ENCODE assay signal across 9 cellular contexts in the genomic region with DNA sequence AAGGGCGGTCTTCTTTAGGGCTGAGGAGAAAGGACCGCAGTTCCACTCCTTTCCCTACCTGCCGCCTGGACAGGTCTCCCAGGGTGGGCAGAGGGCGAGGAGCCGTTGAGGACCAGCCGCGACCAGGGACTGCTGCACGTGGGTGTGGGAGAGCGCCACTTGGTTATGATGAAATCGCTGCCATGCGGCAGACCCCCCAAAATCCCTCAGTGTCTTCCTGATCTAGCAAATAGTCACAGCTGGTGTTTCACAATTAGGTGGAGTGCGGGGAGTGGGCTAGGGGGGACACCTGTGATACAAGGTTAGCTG. TPM values are rescaled to one million over a fixed set of nuclear protein-coding genes. Genes with fewer than 3 reads are reported as not detected.
DNase-seq lines count a peak whose midpoint lies in the region; ATAC-seq and TF ChIP-seq lines count a peak whose summit lies in the region.
"Had no signal": no experiment of that assay in that cellular context is flagged by ENCODE, and none has a peak within 500 bp of the region (broad histone marks: within the 10 kb centered on the region; RNA-seq: fewer than 3 reads in every experiment).

No MANE protein-coding gene starts in this region.

- H3K4me3 ChIP-seq in adipocyte (ENCODE audit: low read length), result peak overlapping the region; percentile 82
- H3K4me3 ChIP-seq in right lobe of liver, result peak overlapping the region in 2 of 3 donors; percentile 58 to 63
- peak overlapping the region; percentile 51 to 87 (median 68) for H3K4me3 ChIP-seq in subcutaneous abdominal adipose tissue (ENCODE audit: low read depth in 1 of 5, low read length in 5 of 5)

- intact Hi-C loops in right lobe of liver (cut with DNase I), result no loop called here

- H3K9me3 ChIP-seq in adipocyte (ENCODE audit: control insufficient read depth, low read length), result no peaks in the 10 kb centered on the region
- no peaks in the 10 kb centered on the region for H3K9me3 ChIP-seq in right lobe of liver
- H3K9me3 ChIP-seq in subcutaneous abdominal adipose tissue (ENCODE audit: control insufficient read depth in 5 of 5, low read length in 5 of 5), result no peaks in the 10 kb centered on the region

- H3K9me3 Mint-ChIP-seq in activated CD4-positive, alpha-beta T cell treated with anti-CD3 and anti-CD28 coated beads, Interleukin-2, amount 10 ng/mL, durations not matched to agents 7 days and 5 days, result no peaks in the 10 kb centered on the region

- ATAC-seq in right lobe of liver (no peak), HG02798 (IDR thresholded peaks at IDR 0.05; ENCODE audit: poor library complexity, unreplicated experiment) (no peak), HG02970 (IDR thresholded peaks at IDR 0.05; ENCODE audit: low FRiP score, unreplicated experiment) (no peak)

- peaks cover 15% of the 10 kb centered on the region for H3K4me1 Mint-ChIP-seq in activated CD4-positive, alpha-beta T cell treated with anti-CD3 and anti-CD28 coated beads, Interleukin-2, amount 10 ng/mL, durations not matched to agents 7 days and 5 days

- H3K27ac ChIP-seq in right lobe of liver, result no peak overlapping the region
- no peak overlapping the region for H3K27ac ChIP-seq in subcutaneous abdominal adipose tissue (ENCODE audit: low read depth, low read length)

- H3K36me3 ChIP-seq in adipocyte (ENCODE audit: control insufficient read depth, insufficient read depth, low read length, severe bottlenecking), result no peaks in the 10 kb centered on the region
- no peaks in the 10 kb centered on the region for H3K36me3 ChIP-seq in right lobe of liver
- no peaks in the 10 kb centered on the region for H3K36me3 ChIP-seq in subcutaneous abdominal adipose tissue (ENCODE audit: control insufficient read depth in 5 of 5, insufficient read depth in 5 of 5, low read length in 5 of 5)

- H3K27ac Mint-ChIP-seq in activated CD4-positive, alpha-beta T cell treated with anti-CD3 and anti-CD28 coated beads, Interleukin-2, amount 10 ng/mL, durations not matched to agents 7 days and 5 days, result peak overlapping the region; percentile 36

- peak overlapping the region; percentile 71 for H3K4me3 Mint-ChIP-seq in activated CD4-positive, alpha-beta T cell treated with anti-CD3 and anti-CD28 coated beads, Interleukin-2, amount 10 ng/mL, durations not matched to agents 7 days and 5 days

- TF ChIP-seq CTCF in right lobe of liver (IDR thresholded peaks at IDR 0.05), result no peak

- DNase-seq in activated CD4-positive, alpha-beta T cell treated with anti-CD3 and anti-CD28 coated beads, Interleukin-2, amount 10 ng/mL, durations not matched to agents 7 days and 5 days, result no peak
- DNase-seq in activated CD4-positive, alpha-beta T cell treated with anti-CD3 and anti-CD28 coated beads for 1 hour, result no peak
- DNase-seq in adipocyte (ENCODE audit: low read depth), result no peak
- DNase-seq in right lobe of liver, result no peak
- no peak for DNase-seq in NCI-H1092 treated with DMSO at 0.1 percent for 48 hours (lab: John Stamatoyannopoulos, UW)

- WGBS in right lobe of liver (ENCODE audit: insufficient coverage, low coverage, low lambda C conversion rate, missing lambda C conversion rate), result 0% methylated on average over 1 of the region's 12 CpGs

- peaks cover 2% of the 10 kb centered on the region for H3K36me3 Mint-ChIP-seq in activated CD4-positive, alpha-beta T cell treated with anti-CD3 and anti-CD28 coated beads, Interleukin-2, amount 10 ng/mL, durations not matched to agents 7 days and 5 days (ENCODE audit: low read depth)

- peaks cover 69% of the 10 kb centered on the region for H3K27me3 Mint-ChIP-seq in activated CD4-positive, alpha-beta T cell treated with anti-CD3 and anti-CD28 coated beads, Interleukin-2, amount 10 ng/mL, durations not matched to agents 7 days and 5 days

- POLR2A ChIA-PET in activated CD4-positive, alpha-beta T cell treated with anti-CD3 and anti-CD28 coated beads, Interleukin-2, amount 10 ng/mL, durations not matched to agents 7 days and 5 days (lab: Charles Lee), result no interaction called here

- H3K4me1 ChIP-seq in adipocyte (ENCODE audit: control insufficient read depth, insufficient read depth, low read length), result peaks cover 3% of the 10 kb centered on the region
- H3K4me1 ChIP-seq in right lobe of liver, result peaks cover 0 to 17% (median 2%) of the 10 kb centered on the region in 4 donors
- peaks cover 0 to 23% (median 19%) of the 10 kb centered on the region in 5 donors for H3K4me1 ChIP-seq in subcutaneous abdominal adipose tissue (ENCODE audit: control insufficient read depth in 5 of 5, insufficient read depth in 5 of 5, low read length in 5 of 5)

- TF ChIP-seq POLR2A in right lobe of liver (IDR thresholded peaks at IDR 0.05), result no peak

- CTCF ChIA-PET in activated CD4-positive, alpha-beta T cell treated with anti-CD3 and anti-CD28 coated beads, Interleukin-2, amount 10 ng/mL, durations not matched to agents 7 days and 5 days (lab: Charles Lee), result no interaction called here

- H3K9ac ChIP-seq in adipocyte (ENCODE audit: low read length) (no peak overlapping the region), subcutaneous abdominal adipose tissue (ENCODE audit: low read length in 5 of 5) (peak overlapping the region in 1 of 5 donors; percentile 45)

- H3K27me3 ChIP-seq in adipocyte (replicated peaks; ENCODE audit: control insufficient read depth, insufficient read depth, low read length) (peaks cover 21% of the 10 kb centered on the region), right lobe of liver (peaks cover 0 to 5% of the 10 kb centered on the region in 2 donors), subcutaneous abdominal adipose tissue (ENCODE audit: control insufficient read depth in 5 of 5, insufficient read depth in 4 of 5, low read length in 5 of 5) (peaks cover 0 to 17% (median 15%) of the 10 kb centered on the region in 5 donors)

RNA-seq across cellular contexts. Expression of a gene that starts 1.5 kb away (rescaled TPM):
- total RNA-seq in activated CD4-positive, alpha-beta T cell treated with anti-CD3 and anti-CD28 coated beads, Interleukin-2, amount 10 ng/mL, durations not matched to agents 7 days and 5 days, result not detected
- 1 to 10 TPM in 1 of 6 experiments, under 1 TPM in 4, not detected in 1; 0.07 to 1.2 (median 0.88) TPM for total RNA-seq in right lobe of liver
- total RNA-seq: epithelial cell of proximal tubule had no signal
